Comparison of ENCODE assay signal across 8 cellular contexts in genomic region chr5:170638454-170639220, GRCh38.
DNase-seq lines count a peak whose midpoint lies in the region; ATAC-seq and TF ChIP-seq lines count a peak whose summit lies in the region.

No MANE protein-coding gene starts in this region.

- peak; percentile 76 for TF ChIP-seq CTCF in PC-3 (conservative IDR thresholded peaks at IDR 0.05; ENCODE audit: low read depth, low read length)
- TF ChIP-seq CTCF in foreskin fibroblast (IDR thresholded peaks at IDR 0.05; ENCODE audit: low read depth, low read length): peak; percentile 80
- TF ChIP-seq CTCF in omental fat pad (IDR thresholded peaks at IDR 0.05): peak in 1 of 3 donors; percentile 9
- peak; percentile 92 for TF ChIP-seq CTCF in upper lobe of right lung (IDR thresholded peaks at IDR 0.05)

- no peaks in the 10 kb centered on the region for H3K36me3 ChIP-seq in PC-3 (ENCODE audit: low read depth, low read length)
- no peaks in the 10 kb centered on the region for H3K36me3 ChIP-seq in upper lobe of right lung

- H4K20me1 ChIP-seq in PC-3 (ENCODE audit: low read length): no peaks in the 10 kb centered on the region

- intact Hi-C loops in PC-3 (cut with micrococcal nuclease): loop anchor here (5.0 kb wide), 1 partner anchor 154 kb away; no protein-coding TSS in a partner anchor
- intact Hi-C loops in upper lobe of right lung (cut with DNase I): no loop called here

- H3K9me2 ChIP-seq in PC-3 (replicated peaks; ENCODE audit: low read length): no peaks in the 10 kb centered on the region

- H3F3A ChIP-seq in PC-3 (ENCODE audit: low read length, unreplicated experiment): no peaks in the 10 kb centered on the region

- BruUV-seq in PC-3 (replicated peaks; lab: Mats Ljungman, UMichigan): no TSS peak

- H2AFZ ChIP-seq in PC-3 (ENCODE audit: low read length): no peak overlapping the region

- POLR2A ChIA-PET in PC-3 (lab: Charles Lee; ENCODE audit: unreplicated experiment): no interaction called here

- CTCF ChIA-PET in PC-3 (lab: Charles Lee): interaction anchor here (0.5 to 1.4 kb wide), 4 partner anchors 93 to 205 kb away, joined by 3 to 6 read pairs (median 4); no protein-coding TSS in a partner anchor

- no peak overlapping the region for H3K4me3 ChIP-seq in PC-3 (ENCODE audit: low read length)
- H3K4me3 ChIP-seq in foreskin fibroblast (ENCODE audit: low read depth in 1 of 2, low read length in 2 of 2): no peak overlapping the region
- no peak overlapping the region for H3K4me3 ChIP-seq in upper lobe of right lung

- H3K4me1 ChIP-seq in PC-3 (ENCODE audit: insufficient read depth, low read length) (peaks cover 8% of the 10 kb centered on the region), upper lobe of right lung (peaks cover 8% of the 10 kb centered on the region)

- no peaks in the 10 kb centered on the region for H3K79me2 ChIP-seq in PC-3 (ENCODE audit: low read length)

- DNase-seq in AG08396 (ENCODE audit: low spot score) (peak; percentile 75), PC-3 (peak; percentile 71), activated T-helper 1 cell treated with Interleukin-2 at 50 U/mL for 16 hours (ENCODE audit: low read depth) (peak; percentile 24), foreskin fibroblast (peak; percentile 32 to 70), omental fat pad (ENCODE audit: low spot score) (peak; percentile 58), upper lobe of right lung (peak; percentile 70)

- H3K4me2 ChIP-seq in PC-3 (ENCODE audit: low read length): no peak overlapping the region

- no peak for TF ChIP-seq POLR2A in GM18505 (IDR thresholded peaks at IDR 0.05; ENCODE audit: borderline replicate concordance, extremely low read depth, insufficient read depth, insufficient read length)

- H3K27ac ChIP-seq in PC-3 (ENCODE audit: low read length) (no peak overlapping the region), upper lobe of right lung (no peak overlapping the region)

- H3K9me3 ChIP-seq in PC-3 (ENCODE audit: low read length): no peaks in the 10 kb centered on the region
- H3K9me3 ChIP-seq in upper lobe of right lung: no peaks in the 10 kb centered on the region

- 0 out of 2 replicates have a peak, but pooled peaks cover 5% of the 10 kb centered on the region for H3K27me3 ChIP-seq in PC-3 (ENCODE audit: low read length)
- peaks cover 3% of the 10 kb centered on the region for H3K27me3 ChIP-seq in upper lobe of right lung

- no peak overlapping the region for H3K9ac ChIP-seq in PC-3 (ENCODE audit: low read length)

- ATAC-seq in GM18505 (IDR thresholded peaks at IDR 0.05; ENCODE audit: unreplicated experiment) (peak; percentile 58), HG03432 (IDR thresholded peaks at IDR 0.05; ENCODE audit: unreplicated experiment) (peak; percentile 77), PC-3 (peak; percentile 88), omental fat pad (ENCODE audit: low FRiP score) (no peak), upper lobe of right lung (peak; percentile 85)

Comparison
In these comparisons a context has a peak if more than half of its experiments do, and no peak if none do; other contexts are left out.
1. DNase-seq: peak in every context shown above with its lines; median percentile 75 in AG08396; 71 in PC-3; 70 in upper lobe of right lung; 58 in omental fat pad; 51 in foreskin fibroblast; 24 in activated T-helper 1 cell treated with Interleukin-2 at 50 U/mL for 16 hours.